In the genomic region with DNA sequence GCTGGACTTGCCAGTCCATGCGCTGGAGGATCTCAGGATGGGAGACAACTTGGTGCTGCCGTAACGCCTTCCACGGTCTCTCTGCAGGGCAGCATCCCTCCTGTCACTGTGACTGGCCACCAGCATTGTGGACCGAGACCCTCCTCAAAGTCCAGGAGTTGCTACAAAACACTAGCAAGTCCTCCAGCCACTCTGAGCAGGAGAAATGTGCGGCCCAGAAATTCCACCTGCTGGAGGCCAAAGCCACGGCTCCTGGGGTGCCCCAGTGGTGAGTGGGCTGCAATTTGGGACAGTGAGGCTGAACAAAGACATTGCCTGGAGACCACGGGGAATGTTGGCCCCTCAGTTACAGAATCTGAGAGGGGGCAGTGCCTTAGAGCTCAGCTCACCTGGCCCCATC, we compare ENCODE assay signal across 10 cellular contexts. TPM values are rescaled to one million over a fixed set of nuclear protein-coding genes. Genes with fewer than 3 reads are reported as not detected.
"Had no signal": no experiment of that assay in that cellular context is flagged by ENCODE, and none has a peak within 500 bp of the region (broad histone marks: within the 10 kb centered on the region; RNA-seq: fewer than 3 reads in every experiment).

No MANE protein-coding gene starts in this region.

- H3K4me3 Mint-ChIP-seq: HFFc6, IgD-negative memory B cell had no signal

- H3K27ac Mint-ChIP-seq: HFFc6 had no signal

- H3K36me3 Mint-ChIP-seq: IgD-negative memory B cell had no signal

- DNase-seq: GM23248, GOT3, H7, HFFc6, KBM-7 had no signal

- H3K9me3 Mint-ChIP-seq: HFFc6, IgD-negative memory B cell had no signal

- ATAC-seq: HCT116, HepG2 had no signal

RNA-seq across cellular contexts. Expression of a gene that starts 6.9 kb away (rescaled TPM):
- total RNA-seq: GM23248, H4, HFFc6, HT1080 had no signal
- polyA plus RNA-seq: GM23248, IgD-negative memory B cell had no signal

RNA-seq across cellular contexts. Expression of a gene that starts 20.6 kb away (rescaled TPM):
- total RNA-seq: GM23248, H4, HT1080 had no signal
- polyA plus RNA-seq: GM23248, IgD-negative memory B cell had no signal
